In genomic region chr7:2198760-2199159, GRCh38 we compare ENCODE assay signal across 31 cellular contexts.
"Had no signal": no experiment of that assay in that cellular context is flagged by ENCODE, and none has a peak within 500 bp of the region (broad histone marks: within the 10 kb centered on the region; RNA-seq: fewer than 3 reads in every experiment).

No MANE protein-coding gene starts in this region.

- H3K4me1 ChIP-seq: testis had no signal

- ATAC-seq: activated naive CD8-positive, alpha-beta T cell treated with anti-CD3 and anti-CD28 coated beads, Interleukin-2, amount 50 U/mL, for 24 hours; foreskin keratinocyte; heart left ventricle; stimulated activated naive CD8-positive, alpha-beta T cell treated with anti-CD3 and anti-CD28 coated beads, Interleukin-15, Interleukin-2, amounts not matched to agents 100 U/mL and 50 U/mL, for 24 hours had no signal

- H3K9me3 ChIP-seq: esophagus muscularis mucosa, left ventricle myocardium inferior, neutrophil, ovary, testis, transverse colon had no signal

- H3K27ac Mint-ChIP-seq: activated naive CD4-positive, alpha-beta T cell treated with anti-CD3 and anti-CD28 coated beads, Interleukin-2, amount 10 ng/mL, durations not matched to agents 7 days and 5 days; activated naive CD8-positive, alpha-beta T cell treated with anti-CD3 and anti-CD28 coated beads, Interleukin-2, amount 50 U/mL, for 24 hours; activated T-helper 1 cell treated with anti-CD3 and anti-CD28 coated beads, Interleukin-12 subunit alpha, Interleukin-12 subunit beta, Interleukin-2, Interleukin-4 antibody, amounts not matched to agents 30 ng/mL and 10 ng/mL and 1 ng/mL, durations not matched to agents 14 hours and 24 hours and 36 hours; dendritic cell treated with granulocyte-macrophage colony-stimulating factor and Interleukin-4, amounts not matched to agents 40 ng/mL and 50 ng/mL, for 4 days; progenitor cell of endocrine pancreas had no signal

- DNase-seq: activated CD4-positive, alpha-beta T cell treated with anti-CD3 and anti-CD28 coated beads for 4 hours; activated CD4-positive, alpha-beta T cell treated with anti-CD3 and anti-CD28 coated beads, Interleukin-2, amount 50 U/mL, for 4 hours; activated gamma-delta T cell; activated naive CD4-positive, alpha-beta T cell treated with anti-CD3 and anti-CD28 coated beads, Interleukin-2, amount 10 ng/mL, durations not matched to agents 7 days and 5 days; activated naive CD8-positive, alpha-beta T cell treated with anti-CD3 and anti-CD28 coated beads, Interleukin-2, amount 50 U/mL, for 24 hours; activated T-cell treated with anti-CD3 and anti-CD28 coated beads, Interleukin-2, amount 50 U/mL, for 1 hour; amygdala; effector CD4-positive, alpha-beta T cell; foreskin keratinocyte; hypothalamus; kidney glomerular epithelial cell; left ventricle myocardium inferior; ovary; retina; stimulated activated CD4-positive, alpha-beta T cell treated with anti-CD3 and anti-CD28 coated beads, Interleukin-15, amount 100 ng/mL, for 24 hours; stimulated activated CD4-positive, alpha-beta T cell treated with anti-CD3 and anti-CD28 coated beads, Interleukin-2, amount 100 ng/mL, for 24 hours; stimulated activated naive CD8-positive, alpha-beta T cell treated with anti-CD3 and anti-CD28 coated beads, Interleukin-15, Interleukin-2, amounts not matched to agents 100 U/mL and 50 U/mL, for 24 hours; T-helper 9 cell; testis; transverse colon had no signal

- H3K9me3 Mint-ChIP-seq: activated naive CD8-positive, alpha-beta T cell treated with anti-CD3 and anti-CD28 coated beads, Interleukin-2, amount 50 U/mL, for 24 hours; activated T-helper 1 cell treated with anti-CD3 and anti-CD28 coated beads, Interleukin-12 subunit alpha, Interleukin-12 subunit beta, Interleukin-2, Interleukin-4 antibody, amounts not matched to agents 30 ng/mL and 10 ng/mL and 1 ng/mL, durations not matched to agents 14 hours and 24 hours and 36 hours; central memory CD8-positive, alpha-beta T cell; nephron had no signal

- H3K27me3 ChIP-seq: esophagus muscularis mucosa, foreskin keratinocyte, heart left ventricle, neutrophil, ovary, testis, transverse colon had no signal

- H3K4me1 Mint-ChIP-seq: activated naive CD4-positive, alpha-beta T cell treated with anti-CD3 and anti-CD28 coated beads, Interleukin-2, amount 10 ng/mL, durations not matched to agents 7 days and 5 days; central memory CD8-positive, alpha-beta T cell had no signal

- H3K4me3 Mint-ChIP-seq: activated naive CD4-positive, alpha-beta T cell treated with anti-CD3 and anti-CD28 coated beads, Interleukin-2, amount 10 ng/mL, durations not matched to agents 7 days and 5 days; activated naive CD8-positive, alpha-beta T cell treated with anti-CD3 and anti-CD28 coated beads, Interleukin-2, amount 50 U/mL, for 24 hours; activated T-helper 1 cell treated with anti-CD3 and anti-CD28 coated beads, Interleukin-12 subunit alpha, Interleukin-12 subunit beta, Interleukin-2, Interleukin-4 antibody, amounts not matched to agents 30 ng/mL and 10 ng/mL and 1 ng/mL, durations not matched to agents 14 hours and 24 hours and 36 hours; central memory CD8-positive, alpha-beta T cell; dendritic cell treated with granulocyte-macrophage colony-stimulating factor and Interleukin-4, amounts not matched to agents 40 ng/mL and 50 ng/mL, for 4 days; nephron had no signal

- H3K27ac ChIP-seq: esophagus muscularis mucosa, foreskin keratinocyte, heart left ventricle, left ventricle myocardium inferior, neutrophil, ovary, testis, transverse colon, VCaP had no signal

- H3K4me3 ChIP-seq: esophagus muscularis mucosa, heart left ventricle, left ventricle myocardium inferior, lung, ovary, smooth muscle cell, testis, transverse colon had no signal
